Comparison of ENCODE assay signal across 7 cellular contexts in genomic region chr10:81145975-81146374, GRCh38.
"Had no signal": no experiment of that assay in that cellular context is flagged by ENCODE, and none has a peak within 500 bp of the region (broad histone marks: within the 10 kb centered on the region; RNA-seq: fewer than 3 reads in every experiment).

No MANE protein-coding gene starts in this region.

- H3K4me1 Mint-ChIP-seq: IgD-negative memory B cell had no signal

- H3K27ac Mint-ChIP-seq: IgD-negative memory B cell had no signal

- H2AFZ ChIP-seq: GM23248 had no signal

- H3K27me3 Mint-ChIP-seq: IgD-negative memory B cell had no signal

- H3K4me3 Mint-ChIP-seq: IgD-negative memory B cell had no signal

- H3K27ac ChIP-seq: GM23248, KMS-11 had no signal

- FAIRE-seq: HTR-8/SVneo had no signal

- H3K36me3 Mint-ChIP-seq: IgD-negative memory B cell had no signal

- H3K4me2 ChIP-seq: KMS-11 had no signal

- DNase-seq: GM23248, H7, HCEC 1CT, KBM-7 had no signal

- H3K9ac ChIP-seq: GM23248, KMS-11 had no signal

- H3K4me3 ChIP-seq: GM23248 had no signal
